In genomic region chrX:120629667-120630537, GRCh38 we compare ENCODE assay signal across 8 cellular contexts. TPM values are rescaled to one million over a fixed set of nuclear protein-coding genes. Genes with fewer than 3 reads are reported as not detected.
DNase-seq lines count a peak whose midpoint lies in the region; ATAC-seq, FAIRE-seq and TF ChIP-seq lines count a peak whose summit lies in the region.

C1GALT1C1 (minus strand) TSS chrX:120630054; CDS start chrX:120627166, 2,888 bp downstream.

- H3K27me3 ChIP-seq in adrenal gland = no peaks in the 10 kb centered on the region
- no peaks in the 10 kb centered on the region for H3K27me3 ChIP-seq in heart right ventricle
- no peaks in the 10 kb centered on the region for H3K27me3 ChIP-seq in upper lobe of left lung

- CTCF ChIA-PET in T-cell (lab: Charles Lee) = no interaction called here

- peak within 1 kb of the TSS; percentile 95 to 97 for H3K27ac Mint-ChIP-seq in T-cell

- no peaks in the 10 kb centered on the region for H3K36me3 Mint-ChIP-seq in T-cell

- H3K4me1 ChIP-seq in adrenal gland (replicated peaks in 1 of 2) (peaks cover 0 to 9% of the 10 kb centered on the region in 2 donors), heart right ventricle (peaks cover 0 to 26% (median 5%) of the 10 kb centered on the region in 9 donors), upper lobe of left lung (peaks cover 0 to 6% (median 4%) of the 10 kb centered on the region in 4 donors)

- peak; percentile 96 for ATAC-seq in HG02840 (IDR thresholded peaks at IDR 0.05; ENCODE audit: low FRiP score, unreplicated experiment)
- peak; percentile 92 to 95 (median 94) for ATAC-seq in T-cell (replicated peaks in 1 of 4)
- peak; percentile 99 to 100 (median 99) for ATAC-seq in heart right ventricle
- ATAC-seq in upper lobe of left lung (ENCODE audit: low FRiP score in 2 of 2) = peak; percentile 98 to 100

- peaks cover 14 to 30% (median 24%) of the 10 kb centered on the region in 3 donors for H3K4me1 Mint-ChIP-seq in T-cell

- H3K9me3 ChIP-seq in adrenal gland (replicated peaks in 1 of 3) (no peaks in the 10 kb centered on the region), heart right ventricle (no peaks in the 10 kb centered on the region), upper lobe of left lung (no peaks in the 10 kb centered on the region)

- H3K27me3 Mint-ChIP-seq in T-cell = no peaks in the 10 kb centered on the region

- H3K36me3 ChIP-seq in adrenal gland (replicated peaks in 1 of 2) (no peaks in the 10 kb centered on the region), heart right ventricle (no peaks in the 10 kb centered on the region), upper lobe of left lung (no peaks in the 10 kb centered on the region)

- H3K9me3 Mint-ChIP-seq in T-cell = no peaks in the 10 kb centered on the region

- TF ChIP-seq EP300 in upper lobe of left lung (IDR thresholded peaks at IDR 0.05) = no peak

- DNase-seq in GM12891 (ENCODE audit: insufficient read length, low spot score) (peak; percentile 53), NCI-H1436 treated with DMSO at 0.1 percent for 48 hours (lab: John Stamatoyannopoulos, UW) (peak; percentile 91), T-cell (peak; percentile 80 to 94 (median 90)), adrenal gland (peak; percentile 89 to 97 (median 95)), heart right ventricle (peak; percentile 91 to 92), posterior cingulate gyrus (peak; percentile 73 to 99 (median 84)), upper lobe of left lung (peak; percentile 93 to 96)

- peak within 1 kb of the TSS; percentile 76 to 91 (median 86) for H3K27ac ChIP-seq in adrenal gland
- peak within 1 kb of the TSS; percentile 67 to 94 (median 88) for H3K27ac ChIP-seq in heart right ventricle
- peak within 1 kb of the TSS; percentile 87 to 92 (median 91) for H3K27ac ChIP-seq in upper lobe of left lung

- FAIRE-seq in GM12891 (lab: Jason Lieb, UNC) = peak; percentile 98

- intact Hi-C loops in adrenal gland (cut with DNase I) = no loop called here
- intact Hi-C loops in heart right ventricle (cut with DNase I) = loop anchor here in 4 of 10 donors (1.0 to 10.0 kb wide), 4 partner anchors 69 to 135 kb away; partner anchors contain the start of gene CUL4B (in 1 of the 4)
- intact Hi-C loops in posterior cingulate gyrus (cut with DNase I) = loop anchor here (2.0 kb wide), 1 partner anchor 67 kb away; no protein-coding TSS in a partner anchor

- WGBS in adrenal gland, 4 donors = 0 to 33% (median 13%) methylated on average over 8 to 68 of the region's 68 CpGs
- WGBS in heart right ventricle, 2 donors = 0% methylated on average over 34 to 66 of the region's 68 CpGs
- 3 to 41% methylated on average over 5 to 68 of the region's 68 CpGs for WGBS in upper lobe of left lung, 2 donors

- peak within 1 kb of the TSS in 2 of 4 donors; percentile 30 to 60 for H3K4me3 ChIP-seq in adrenal gland
- peak within 1 kb of the TSS; percentile 47 to 85 (median 75) for H3K4me3 ChIP-seq in heart right ventricle
- peak within 1 kb of the TSS; percentile 47 to 74 (median 62) for H3K4me3 ChIP-seq in upper lobe of left lung

- TF ChIP-seq POLR2A in GM12891 (IDR thresholded peaks at IDR 0.05; ENCODE audit: low read depth, low read length) (peak; percentile 41), adrenal gland (IDR thresholded peaks at IDR 0.05) (peak; percentile 59 to 87), upper lobe of left lung (IDR thresholded peaks at IDR 0.05) (peak in 2 of 4 donors; percentile 21 to 69)

- POLR2A ChIA-PET in T-cell (lab: Charles Lee) = interaction anchor here in 1 of 2 donors (0.6 kb wide), 2 partner anchors 45 to 144 kb away, joined by 3 read pairs; no protein-coding TSS in a partner anchor

- no peak for TF ChIP-seq CTCF in adrenal gland (IDR thresholded peaks at IDR 0.05)
- no peak for TF ChIP-seq CTCF in heart right ventricle (IDR thresholded peaks at IDR 0.05)
- TF ChIP-seq CTCF in upper lobe of left lung (IDR thresholded peaks at IDR 0.05) = no peak

- peak within 1 kb of the TSS; percentile 78 to 97 (median 80) for H3K4me3 Mint-ChIP-seq in T-cell

TF ChIP-seq in GM12891, 5 proteins besides CTCF, POLR2A, EP300 and RAD21:
- TF ChIP-seq SPI1 (IDR thresholded peaks at IDR 0.05; ENCODE audit: low read depth, low read length) (no peak), POLR2AphosphoS5 (IDR thresholded peaks at IDR 0.05; ENCODE audit: low read depth, low read length) (0 out of 2 replicates have a peak, but pooled peaks have one; percentile 52)

RNA-seq across cellular contexts. Expression of gene C1GALT1C1, which starts in this region (rescaled TPM):
- polyA plus RNA-seq in GM12891 (2012; ENCODE audit: low read depth, missing spikeins) = 11.6 TPM
- 10 to 100 TPM in 3 of 5 donors, 1 to 10 TPM in 2; 6.6 to 18.5 (median 14.8) TPM for total RNA-seq in T-cell
- 10 to 100 TPM; 28.3 to 57.7 (median 38.3) TPM for total RNA-seq in adrenal gland
- 10 to 100 TPM in 2 of 3 donors, 1 to 10 TPM in 1; 7.8 to 55.6 (median 16.6) TPM for polyA plus RNA-seq in adrenal gland
- total RNA-seq in heart right ventricle = 10 to 100 TPM; 13.6 to 22.7 (median 17.2) TPM
- 10 to 100 TPM; 10.8 to 22.4 TPM for polyA plus RNA-seq in heart right ventricle
- 10 to 100 TPM in 5 of 6 donors, 1 to 10 TPM in 1; 4.2 to 39.1 (median 18.0) TPM for total RNA-seq in upper lobe of left lung
